Comparison of ENCODE assay signal across 8 cellular contexts in the genomic region with DNA sequence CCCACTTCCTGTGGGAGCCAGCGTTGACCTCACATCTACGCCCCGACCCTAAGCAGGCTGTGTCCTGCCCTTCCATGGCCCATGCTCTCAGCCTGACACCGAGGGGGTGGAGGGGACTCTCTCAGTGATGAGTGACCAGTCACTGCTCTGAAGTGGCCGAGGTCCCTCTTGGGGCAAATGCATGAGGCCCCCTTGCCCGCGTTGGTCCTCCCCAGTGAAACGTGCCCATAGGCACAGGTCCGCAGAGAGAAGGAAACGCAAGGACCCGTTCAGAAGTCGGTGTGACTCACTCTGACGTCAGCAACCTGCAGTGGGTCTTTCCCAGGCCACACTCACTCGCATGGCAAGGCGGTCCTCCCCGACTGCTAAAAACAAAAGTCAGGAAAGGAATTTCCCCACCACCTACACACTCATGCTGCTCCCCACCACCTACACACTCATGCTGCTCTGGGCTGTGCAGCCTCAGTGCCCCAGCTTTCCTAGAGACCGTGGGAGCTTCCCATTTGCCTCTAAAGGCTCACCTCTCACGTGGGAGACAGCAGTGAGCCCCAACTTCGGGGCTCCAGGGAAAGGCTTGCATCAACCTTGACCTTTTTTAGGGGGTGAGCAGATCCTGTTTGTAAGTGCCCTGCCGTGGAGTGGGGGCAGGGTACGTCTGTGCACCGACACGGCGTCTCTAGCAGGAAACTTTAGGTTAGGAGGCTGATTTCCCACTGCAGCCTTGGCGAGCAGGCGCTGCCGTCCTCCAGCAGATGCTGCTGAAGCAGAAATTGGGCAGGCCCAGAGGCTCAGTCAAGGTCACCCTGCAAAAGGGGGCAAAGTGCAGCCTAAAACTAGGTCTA. TPM values are rescaled to one million over a fixed set of nuclear protein-coding genes. Genes with fewer than 3 reads are reported as not detected.
DNase-seq lines count a peak whose midpoint lies in the region; ATAC-seq and TF ChIP-seq lines count a peak whose summit lies in the region.

No MANE protein-coding gene starts in this region.

- intact Hi-C loops in CD4-positive, alpha-beta T cell (cut with DNase I, micrococcal nuclease), result loop anchor here in 1 of 2 experiments (1.0 to 10.0 kb wide), 4 partner anchors 9 to 180 kb away; no protein-coding TSS in a partner anchor

- H3K27ac Mint-ChIP-seq in CD4-positive, alpha-beta T cell, result no peak overlapping the region
- H3K27ac Mint-ChIP-seq in immature natural killer cell, result peak overlapping the region in 5 of 6 donors; percentile 65 to 87 (median 78)
- H3K27ac Mint-ChIP-seq in endodermal cell, result no peak overlapping the region

- H3K4me1 ChIP-seq in HUES48 (ENCODE audit: control insufficient read depth, insufficient read depth, low read length) (peaks cover 3% of the 10 kb centered on the region; the same call in 1 of the 2 replicates), endodermal cell (ENCODE audit: control insufficient read depth, insufficient read depth, low read length) (no peaks in the 10 kb centered on the region)

- H3K36me3 ChIP-seq in HUES48 (ENCODE audit: control insufficient read depth, insufficient read depth, low read length) (no peaks in the 10 kb centered on the region), endodermal cell (ENCODE audit: control insufficient read depth, insufficient read depth, low read length) (no peaks in the 10 kb centered on the region)

- H3K9me3 ChIP-seq in CD4-positive, alpha-beta T cell (ENCODE audit: control insufficient read depth, low read length), result no peaks in the 10 kb centered on the region
- H3K9me3 ChIP-seq in HUES48 (ENCODE audit: control insufficient read depth, insufficient read depth, low read length) (no peaks in the 10 kb centered on the region), endodermal cell (ENCODE audit: control insufficient read depth, low read length) (no peaks in the 10 kb centered on the region)

- H3K4me3 ChIP-seq in HUES48 (ENCODE audit: low read depth, low read length), result no peak overlapping the region
- no peak overlapping the region for H3K4me3 ChIP-seq in endodermal cell (ENCODE audit: low read length)

- no peaks in the 10 kb centered on the region for H3K9me3 Mint-ChIP-seq in CD4-positive, alpha-beta T cell
- H3K9me3 Mint-ChIP-seq in immature natural killer cell (no peaks in the 10 kb centered on the region), endodermal cell (no peaks in the 10 kb centered on the region)

- H3K27me3 Mint-ChIP-seq in CD4-positive, alpha-beta T cell, result no peaks in the 10 kb centered on the region
- H3K27me3 Mint-ChIP-seq in immature natural killer cell (ENCODE audit: low read depth in 3 of 3), result peaks cover 11 to 22% (median 20%) of the 10 kb centered on the region in 3 donors
- no peaks in the 10 kb centered on the region for H3K27me3 Mint-ChIP-seq in endodermal cell (ENCODE audit: insufficient read depth)

- CTCF ChIA-PET in CD4-positive, alpha-beta T cell (lab: Charles Lee), result interaction anchor here (0.6 kb wide), 1 partner anchor 10 kb away, joined by 3 read pairs; no protein-coding TSS in a partner anchor

- 63 to 77% methylated on average over 22 to 27 of the region's 27 CpGs for WGBS in endodermal cell (ENCODE audit: insufficient coverage in 1 of 2, insufficient read length in 1 of 2), 2 experiments

- H3K36me3 Mint-ChIP-seq in CD4-positive, alpha-beta T cell (ENCODE audit: low read depth), result no peaks in the 10 kb centered on the region
- H3K36me3 Mint-ChIP-seq in immature natural killer cell, result peaks cover 0 to 3% (median 0%) of the 10 kb centered on the region in 3 donors
- H3K36me3 Mint-ChIP-seq in endodermal cell (ENCODE audit: low read depth), result no peaks in the 10 kb centered on the region

- H3K9ac ChIP-seq in HUES48 (ENCODE audit: low read depth, low read length) (no peak overlapping the region), endodermal cell (ENCODE audit: extremely low read depth, low read length, poor library complexity, severe bottlenecking) (no peak overlapping the region)

- peak overlapping the region; percentile 95 for H3K27ac ChIP-seq in CD4-positive, alpha-beta T cell (ENCODE audit: low read depth, low read length)
- peak overlapping the region; percentile 55 for H3K27ac ChIP-seq in HUES48 (ENCODE audit: low read depth, low read length)
- no peak overlapping the region for H3K27ac ChIP-seq in endodermal cell (ENCODE audit: low read depth, low read length)

- peak; percentile 69 to 91 (median 80) for DNase-seq in CD4-positive, alpha-beta T cell
- DNase-seq in activated T-cell treated with anti-CD3 and anti-CD28 coated beads for 48 hours (ENCODE audit: low read depth) (peak; percentile 90), immature natural killer cell (peak; percentile 58 to 74 (median 62)), endodermal cell (no peak), OCI-M1 (lab: John Stamatoyannopoulos, UW) (no peak)
- peak; percentile 72 to 82 for DNase-seq in stimulated activated CD8-positive, alpha-beta memory T cell treated with anti-CD3 and anti-CD28 coated beads, Interleukin-4, amount 100 ng/mL, for 1 hour (ENCODE audit: low read depth in 2 of 2, low spot score in 1 of 2)

- peaks cover 63% of the 10 kb centered on the region for H3K4me1 Mint-ChIP-seq in CD4-positive, alpha-beta T cell (ENCODE audit: low read depth)
- H3K4me1 Mint-ChIP-seq in immature natural killer cell (peaks cover 24 to 29% of the 10 kb centered on the region in 2 donors), endodermal cell (no peaks in the 10 kb centered on the region)

- POLR2A ChIA-PET in CD4-positive, alpha-beta T cell (lab: Charles Lee), result interaction anchor here (1.3 to 12.8 kb wide), 3 partner anchors 10 to 23 kb away, joined by 3 to 208 read pairs (median 12); a partner anchor contains a TSS

- peak overlapping the region; percentile 82 for H3K4me3 Mint-ChIP-seq in CD4-positive, alpha-beta T cell
- peak overlapping the region in 2 of 5 donors; percentile 7 to 73 for H3K4me3 Mint-ChIP-seq in immature natural killer cell
- no peak overlapping the region for H3K4me3 Mint-ChIP-seq in endodermal cell

- TF ChIP-seq CTCF in CD4-positive, alpha-beta T cell (IDR thresholded peaks at IDR 0.05), result no peak
- no peak for TF ChIP-seq CTCF in endodermal cell (conservative IDR thresholded peaks at IDR 0.05)

- peak; percentile 89 for ATAC-seq in CD4-positive, alpha-beta T cell (ENCODE audit: poor library complexity)
- ATAC-seq in GM21515 (IDR thresholded peaks at IDR 0.05; ENCODE audit: unreplicated experiment), result peak; percentile 49

- no peaks in the 10 kb centered on the region for H3K27me3 ChIP-seq in CD4-positive, alpha-beta T cell (ENCODE audit: control insufficient read depth, insufficient read depth, low read length)
- H3K27me3 ChIP-seq in HUES48 (ENCODE audit: control insufficient read depth, insufficient read depth, low read length), result no peaks in the 10 kb centered on the region
- no peaks in the 10 kb centered on the region for H3K27me3 ChIP-seq in endodermal cell (ENCODE audit: control insufficient read depth, insufficient read depth, low read length, poor library complexity, severe bottlenecking)

RNA-seq across cellular contexts. Expression of a gene that starts 11.4 kb away (rescaled TPM):
- 10 to 100 TPM; 59.7 to 60.8 TPM for total RNA-seq in CD4-positive, alpha-beta T cell
- under 1 TPM in 2 of 3 donors, not detected in 1; 0.38 to 0.58 TPM for polyA plus RNA-seq in immature natural killer cell
- total RNA-seq in endodermal cell, result not detected
- polyA plus RNA-seq in endodermal cell (2013, experiment 1 of 2), result not detected
- polyA plus RNA-seq in endodermal cell (2013, experiment 2 of 2), result not detected

RNA-seq across cellular contexts. Expression of a gene that starts 19.3 kb away (rescaled TPM):
- 1 to 10 TPM; 1.5 TPM for total RNA-seq in CD4-positive, alpha-beta T cell
- polyA plus RNA-seq in immature natural killer cell, result under 1 TPM in 1 of 3 donors, not detected in 2; 0.30 TPM
- not detected for total RNA-seq in endodermal cell
- polyA plus RNA-seq in endodermal cell (2013, experiment 1 of 2), result not detected
- not detected for polyA plus RNA-seq in endodermal cell (2013, experiment 2 of 2)

RNA-seq across cellular contexts. Expression of a gene that starts 48.8 kb away (rescaled TPM):
- total RNA-seq in CD4-positive, alpha-beta T cell, result not detected
- not detected for polyA plus RNA-seq in immature natural killer cell
- 1 to 10 TPM; 1.6 to 3.7 TPM for total RNA-seq in endodermal cell
- 1.5 TPM for polyA plus RNA-seq in endodermal cell (2013, experiment 1 of 2)
- polyA plus RNA-seq in endodermal cell (2013, experiment 2 of 2), result 3.2 TPM

Comparison
In these comparisons a context has a peak if more than half of its experiments do, and no peak if none do; other contexts are left out.
1. DNase-seq: peak in CD4-positive, alpha-beta T cell (10 of 10), activated T-cell treated with anti-CD3 and anti-CD28 coated beads for 48 hours (single experiment), immature natural killer cell (3 of 3) and stimulated activated CD8-positive, alpha-beta memory T cell treated with anti-CD3 and anti-CD28 coated beads, Interleukin-4, amount 100 ng/mL, for 1 hour (2 of 2); none in endodermal cell (single experiment) and OCI-M1 (single experiment).
2. H3K27ac Mint-ChIP-seq: peak in immature natural killer cell (5 of 6); none in CD4-positive, alpha-beta T cell (single experiment) and endodermal cell (single experiment).
3. RNA of a gene that starts 11.4 kb away (total RNA-seq): 59.7 to 60.8 TPM in CD4-positive, alpha-beta T cell; not detected in endodermal cell; every median in the first group is over 10 times any median in the second.